In genomic region chr3:52433328-52434060, GRCh38 we compare ENCODE assay signal across 15 cellular contexts. TPM values are rescaled to one million over a fixed set of nuclear protein-coding genes. Genes with fewer than 3 reads are reported as not detected.
DNase-seq lines count a peak whose midpoint lies in the region; ATAC-seq, FAIRE-seq and TF ChIP-seq lines count a peak whose summit lies in the region.
"Had no signal": no experiment of that assay in that cellular context is flagged by ENCODE, and none has a peak within 500 bp of the region (broad histone marks: within the 10 kb centered on the region; RNA-seq: fewer than 3 reads in every experiment).

No MANE protein-coding gene starts in this region.

- TF ChIP-seq RAD21 in K562 (CRISPR knock-in tag; conservative IDR thresholded peaks at IDR 0.05 in 1 of 2, IDR thresholded peaks at IDR 0.05 in 1 of 2): no peak

- H3K9me1 ChIP-seq in K562 (ENCODE audit: control insufficient read depth, insufficient read depth, low read length): no peaks in the 10 kb centered on the region

- TF ChIP-seq EP300 in K562 (IDR thresholded peaks at IDR 0.05; ENCODE audit: low read length): no peak

- in situ Hi-C loops in K562 (cut with MboI): no loop called here

- no peaks in the 10 kb centered on the region for H3K9me3 ChIP-seq in K562 (replicated peaks; ENCODE audit: control insufficient read depth, insufficient read depth, low read depth, low read length)
- no peaks in the 10 kb centered on the region for H3K9me3 ChIP-seq in right cardiac atrium (ENCODE audit: control insufficient read depth, low read length)
- H3K9me3 ChIP-seq in skeletal muscle tissue (ENCODE audit: control insufficient read depth in 3 of 3, low read length in 3 of 3): no peaks in the 10 kb centered on the region

- no peaks in the 10 kb centered on the region for H3K79me2 ChIP-seq in K562 (ENCODE audit: control insufficient read depth, insufficient read depth, low read length)

- 33% methylated on average over 9 of the region's 10 CpGs for WGBS in K562 (ENCODE audit: insufficient coverage, low coverage, missing lambda C conversion rate)
- 58% methylated on average over 10 of the region's 10 CpGs for WGBS in right cardiac atrium

- ATAC-seq in K562 (peak; percentile 21; the same call in 1 of the 3 replicates), right cardiac atrium (peak in 1 of 2 donors; percentile 29), HG02759 (IDR thresholded peaks at IDR 0.05; ENCODE audit: unreplicated experiment) (no peak), HG03565 (IDR thresholded peaks at IDR 0.05; ENCODE audit: unreplicated experiment) (no peak)

- H3K36me3 ChIP-seq in K562 (ENCODE audit: control insufficient read depth, insufficient read depth, low read length) (no peaks in the 10 kb centered on the region), skeletal muscle tissue (ENCODE audit: control insufficient read depth in 3 of 3, insufficient read depth in 3 of 3, low read length in 3 of 3) (peaks cover 0 to 2% (median 0%) of the 10 kb centered on the region in 3 donors)

- H3K27me3 ChIP-seq in K562 (ENCODE audit: control insufficient read depth in 2 of 2, insufficient read depth in 2 of 2, low read length in 2 of 2) (no peaks in the 10 kb centered on the region; a peak in 1 of 5 replicates), right cardiac atrium (ENCODE audit: control insufficient read depth, insufficient read depth) (no peaks in the 10 kb centered on the region), skeletal muscle tissue (ENCODE audit: control insufficient read depth in 3 of 3, insufficient read depth in 3 of 3, low read length in 3 of 3) (no peaks in the 10 kb centered on the region)

- H4K20me1 ChIP-seq in K562 (replicated peaks; ENCODE audit: control insufficient read depth, insufficient read depth, low read length): no peaks in the 10 kb centered on the region; the same call in 1 of the 2 replicates

- DNase-seq in ELF-1 (ENCODE audit: low read depth, low spot score) (peak; percentile 46), K562 (ENCODE audit: extremely low read depth in 1 of 4, low spot score in 3 of 4) (no peak), right cardiac atrium (peak in 2 of 3 donors; percentile 55 to 71), NCI-H2196 treated with DMSO at 0.1 percent for 48 hours (lab: John Stamatoyannopoulos, UW; ENCODE audit: unreplicated experiment) (no peak), RKO (ENCODE audit: low spot score) (no peak)
- DNase-seq: activated naive CD4-positive, alpha-beta T cell treated with anti-CD3 and anti-CD28 coated beads, Interleukin-2, amount 50 U/mL, for 16 hours; KG1; NCI-H69; SHP77 treated with DMSO at 0.1 percent for 48 hours; stimulated activated CD4-positive, alpha-beta T cell treated with anti-CD3 and anti-CD28 coated beads, Interleukin-2, amount 100 ng/mL, for 24 hours had no signal

- H2AFZ ChIP-seq in K562 (ENCODE audit: low read depth, low read length): no peak overlapping the region

- no peak overlapping the region for H3K4me3 ChIP-seq in K562
- no peak overlapping the region for H3K4me3 ChIP-seq in right cardiac atrium (ENCODE audit: low read length)
- H3K4me3 ChIP-seq in skeletal muscle tissue (ENCODE audit: low read length in 3 of 3): no peak overlapping the region

- no peak for TF ChIP-seq CTCF in K562 (IDR thresholded peaks at IDR 0.05 in 2 of 3, conservative IDR thresholded peaks at IDR 0.05 in 1 of 3; ENCODE audit: insufficient read depth in 2 of 3, low read depth in 1 of 3, low read length in 3 of 3)

- POLR2A ChIA-PET in K562 (lab: Yijun Ruan, JAX): no interaction called here

- H3K4me1 ChIP-seq in K562 (replicated peaks in 1 of 2; ENCODE audit: control insufficient read depth in 2 of 2, insufficient read depth in 2 of 2, low read length in 2 of 2): peaks cover 0 to 17% of the 10 kb centered on the region in 2 experiments; a peak in 4 of 5 replicates
- H3K4me1 ChIP-seq in right cardiac atrium (ENCODE audit: control insufficient read depth, insufficient read depth, low read length): peaks cover 26% of the 10 kb centered on the region
- H3K4me1 ChIP-seq in skeletal muscle tissue (ENCODE audit: control insufficient read depth in 3 of 3, insufficient read depth in 3 of 3, low read length in 3 of 3): peaks cover 21 to 45% (median 28%) of the 10 kb centered on the region in 3 donors

- H3K27ac ChIP-seq in K562 (ENCODE audit: extremely low read depth, low read depth, low read length): no peak overlapping the region
- peak overlapping the region; percentile 10 for H3K27ac ChIP-seq in right cardiac atrium (ENCODE audit: low read length)
- peak overlapping the region; percentile 25 for H3K27ac ChIP-seq in skeletal muscle tissue (ENCODE audit: low read depth, low read length)
- H3K27ac ChIP-seq: C4-2B had no signal

- BruUV-seq in K562 (replicated peaks; lab: Mats Ljungman, UMichigan): no TSS peak

- TF ChIP-seq POLR2A in K562 (conservative IDR thresholded peaks at IDR 0.05): no peak

- FAIRE-seq in K562 (lab: Jason Lieb, UNC): no peak

- CTCF ChIA-PET in K562 (lab: Yijun Ruan, JAX; ENCODE audit: low intra/inter-chr PET ratio): no interaction called here

- H3K9ac ChIP-seq in K562 (ENCODE audit: insufficient read depth in 1 of 2, low read depth in 2 of 2, low read length in 2 of 2) (no peak overlapping the region; a peak in 1 of 4 replicates), skeletal muscle tissue (ENCODE audit: low read depth in 1 of 3, low read length in 3 of 3) (peak overlapping the region in 1 of 3 donors; percentile 40)

- intact Hi-C loops in K562 (cut with micrococcal nuclease): no loop called here
- intact Hi-C loops in right cardiac atrium (cut with DNase I): no loop called here

- H3K4me2 ChIP-seq in K562 (ENCODE audit: insufficient read depth, low read length): no peak overlapping the region

RNA-seq across cellular contexts. Expression of gene SEMA3G, which starts 11.4 kb away (rescaled TPM):
- 0.16 TPM in 1 of 2 replicates, not detected in the other for total RNA-seq in K562 (2011; cell fraction: chromatin; rRNA removed; ENCODE audit: low replicate concordance)
- total RNA-seq in K562 (2011; cell fraction: nucleolus; rRNA removed): 0.13 and 0.33 TPM in 2 replicates
- 0.29 TPM in 1 of 2 replicates, not detected in the other for total RNA-seq in K562 (2011; cell fraction: nucleoplasm; rRNA removed)
- total RNA-seq in K562 (2014; rRNA removed) (0.04 and 0.05 TPM in 2 replicates), K562 (2014; rRNA removed; fragmentation: Illumina TruSeq; extraction: Trizol) (not detected in 2 replicates), K562 (2015; rRNA removed; fragmentation: Illumina TruSeq; extraction: Trizol) (0.04 and 0.11 TPM in 2 replicates), K562 (2021) (0.07 TPM in 1 of 2 replicates, not detected in the other), right cardiac atrium (10 to 100 TPM in 1 of 4 donors, 1 to 10 TPM in 3; 4.7 to 13.1 (median 8.3) TPM), skeletal muscle tissue (4.7 TPM)
- polyA plus RNA-seq in K562 (2011; rRNA removed) (0.11 TPM in 1 of 2 replicates, not detected in the other), K562 (2014; fragmentation: Illumina TruSeq; extraction: Trizol) (0.04 TPM in 1 of 2 replicates, not detected in the other), K562 (2014; fragmentation: Nextera tagmentation; extraction: Ambion mirVana) (not detected), K562 (2014; rRNA removed) (not detected in 2 replicates), right cardiac atrium (11.2 TPM)
- 0.06 TPM in 1 of 2 replicates, not detected in the other for polyA plus RNA-seq in K562 (2011; cell fraction: cytosol; rRNA removed)
- polyA plus RNA-seq in K562 (2011; cell fraction: nucleus; rRNA removed): 0.10 and 0.23 TPM in 2 replicates
- 0.03 and 0.04 TPM in 2 replicates for polyA plus RNA-seq in K562 (2012)
- polyA minus RNA-seq in K562 (2011; rRNA and poly(A)+ RNA removed): not detected in 2 replicates
- not detected in 2 replicates for polyA minus RNA-seq in K562 (2011; cell fraction: cytosol; rRNA and poly(A)+ RNA removed)
- 0.13 and 0.22 TPM in 2 replicates for polyA minus RNA-seq in K562 (2011; cell fraction: nucleus; rRNA and poly(A)+ RNA removed)

RNA-seq across cellular contexts. Expression of gene TNNC1, which starts 20.3 kb away (rescaled TPM):
- 0.65 TPM in 1 of 2 replicates, not detected in the other for total RNA-seq in K562 (2011; cell fraction: chromatin; rRNA removed; ENCODE audit: low replicate concordance)
- 1.0 and 1.3 TPM in 2 replicates for total RNA-seq in K562 (2011; cell fraction: nucleolus; rRNA removed)
- 2.7 TPM in 1 of 2 replicates, not detected in the other for total RNA-seq in K562 (2011; cell fraction: nucleoplasm; rRNA removed)
- total RNA-seq in K562 (2014; rRNA removed) (0.53 TPM in 1 of 2 replicates, not detected in the other), K562 (2014; rRNA removed; fragmentation: Illumina TruSeq; extraction: Trizol) (not detected in 2 replicates), K562 (2015; rRNA removed; fragmentation: Illumina TruSeq; extraction: Trizol) (not detected in 2 replicates), K562 (2021) (0.47 TPM in 1 of 2 replicates, not detected in the other), right cardiac atrium (1,000 to 10,000 TPM; 2,349 to 3,477 (median 2,851) TPM), skeletal muscle tissue (461 TPM)
- polyA plus RNA-seq in K562 (2011; rRNA removed) (0.42 and 1.1 TPM in 2 replicates), K562 (2014; fragmentation: Illumina TruSeq; extraction: Trizol) (0.85 TPM in 1 of 2 replicates, not detected in the other), K562 (2014; fragmentation: Nextera tagmentation; extraction: Ambion mirVana) (under 1 TPM; 0.08 to 0.27 TPM), K562 (2014; rRNA removed) (0.78 TPM in 1 of 2 replicates, not detected in the other), right cardiac atrium (6,305 TPM)
- polyA plus RNA-seq in K562 (2011; cell fraction: cytosol; rRNA removed): 0.60 and 1.6 TPM in 2 replicates
- 3.3 and 6.2 TPM in 2 replicates for polyA plus RNA-seq in K562 (2011; cell fraction: nucleus; rRNA removed)
- polyA plus RNA-seq in K562 (2012): 0.12 and 0.65 TPM in 2 replicates
- polyA minus RNA-seq in K562 (2011; rRNA and poly(A)+ RNA removed): 0.42 and 1.4 TPM in 2 replicates
- polyA minus RNA-seq in K562 (2011; cell fraction: cytosol; rRNA and poly(A)+ RNA removed): not detected in 2 replicates
- polyA minus RNA-seq in K562 (2011; cell fraction: nucleus; rRNA and poly(A)+ RNA removed): 0.44 TPM in 1 of 2 replicates, not detected in the other
- total RNA-seq: lung microvascular endothelial cell had no signal

RNA-seq across cellular contexts. Expression of gene NISCH, which starts 21.9 kb away (rescaled TPM):
- total RNA-seq in K562 (2011; cell fraction: chromatin; rRNA removed; ENCODE audit: low replicate concordance): 205 and 431 TPM in 2 replicates
- 200 and 220 TPM in 2 replicates for total RNA-seq in K562 (2011; cell fraction: nucleolus; rRNA removed)
- 158 and 172 TPM in 2 replicates for total RNA-seq in K562 (2011; cell fraction: nucleoplasm; rRNA removed)
- total RNA-seq in K562 (2014; rRNA removed) (27.9 and 35.9 TPM in 2 replicates), K562 (2014; rRNA removed; fragmentation: Illumina TruSeq; extraction: Trizol) (13.9 and 16.1 TPM in 2 replicates), K562 (2015; rRNA removed; fragmentation: Illumina TruSeq; extraction: Trizol) (20.7 and 22.2 TPM in 2 replicates), K562 (2021) (36.9 and 43.5 TPM in 2 replicates), right cardiac atrium (10 to 100 TPM; 48.6 to 59.2 (median 53.0) TPM), skeletal muscle tissue (43.3 TPM)
- polyA plus RNA-seq in K562 (2011; rRNA removed) (34.6 and 52.5 TPM in 2 replicates), K562 (2014; fragmentation: Illumina TruSeq; extraction: Trizol) (23.4 and 28.3 TPM in 2 replicates), K562 (2014; fragmentation: Nextera tagmentation; extraction: Ambion mirVana) (under 1 TPM; 0.44 to 0.80 TPM), K562 (2014; rRNA removed) (37.5 and 42.4 TPM in 2 replicates), right cardiac atrium (31.2 TPM)
- polyA plus RNA-seq in K562 (2011; cell fraction: cytosol; rRNA removed): 31.2 and 33.2 TPM in 2 replicates
- polyA plus RNA-seq in K562 (2011; cell fraction: nucleus; rRNA removed): 303 and 415 TPM in 2 replicates
- 28.8 and 58.0 TPM in 2 replicates for polyA plus RNA-seq in K562 (2012)
- 35.4 and 47.8 TPM in 2 replicates for polyA minus RNA-seq in K562 (2011; rRNA and poly(A)+ RNA removed)
- polyA minus RNA-seq in K562 (2011; cell fraction: cytosol; rRNA and poly(A)+ RNA removed): 23.4 and 31.6 TPM in 2 replicates
- polyA minus RNA-seq in K562 (2011; cell fraction: nucleus; rRNA and poly(A)+ RNA removed): 68.9 and 75.8 TPM in 2 replicates

RNA-seq across cellular contexts. Expression of gene PHF7, which starts 23.0 kb away (rescaled TPM):
- total RNA-seq in K562 (2011; cell fraction: chromatin; rRNA removed; ENCODE audit: low replicate concordance): 31.9 and 35.6 TPM in 2 replicates
- 25.5 and 28.0 TPM in 2 replicates for total RNA-seq in K562 (2011; cell fraction: nucleolus; rRNA removed)
- 20.6 and 25.9 TPM in 2 replicates for total RNA-seq in K562 (2011; cell fraction: nucleoplasm; rRNA removed)
- 16.8 and 21.5 TPM in 2 replicates for total RNA-seq in K562 (2014; rRNA removed)
- 12.7 and 18.0 TPM in 2 replicates for total RNA-seq in K562 (2014; rRNA removed; fragmentation: Illumina TruSeq; extraction: Trizol)
- total RNA-seq in K562 (2015; rRNA removed; fragmentation: Illumina TruSeq; extraction: Trizol): 19.0 and 20.2 TPM in 2 replicates
- 16.7 and 19.5 TPM in 2 replicates for total RNA-seq in K562 (2021)
- polyA plus RNA-seq in K562 (2011; rRNA removed): 27.5 and 28.3 TPM in 2 replicates
- 10.7 and 16.3 TPM in 2 replicates for polyA plus RNA-seq in K562 (2011; cell fraction: cytosol; rRNA removed)
- 33.0 and 39.3 TPM in 2 replicates for polyA plus RNA-seq in K562 (2011; cell fraction: nucleus; rRNA removed)
- polyA plus RNA-seq in K562 (2012): 14.0 and 20.6 TPM in 2 replicates
- 18.3 and 18.4 TPM in 2 replicates for polyA plus RNA-seq in K562 (2014; fragmentation: Illumina TruSeq; extraction: Trizol)
- 1 to 10 TPM; 2.4 to 4.1 TPM for polyA plus RNA-seq in K562 (2014; fragmentation: Nextera tagmentation; extraction: Ambion mirVana)
- polyA plus RNA-seq in K562 (2014; rRNA removed): 28.7 and 29.1 TPM in 2 replicates
- 17.5 and 19.1 TPM in 2 replicates for polyA minus RNA-seq in K562 (2011; rRNA and poly(A)+ RNA removed)
- 7.0 and 9.6 TPM in 2 replicates for polyA minus RNA-seq in K562 (2011; cell fraction: cytosol; rRNA and poly(A)+ RNA removed)
- polyA minus RNA-seq in K562 (2011; cell fraction: nucleus; rRNA and poly(A)+ RNA removed): 13.9 and 14.5 TPM in 2 replicates
- total RNA-seq in right cardiac atrium: 10 to 100 TPM; 15.9 to 28.5 (median 18.3) TPM
- polyA plus RNA-seq in right cardiac atrium: 10.9 TPM
- total RNA-seq in skeletal muscle tissue: 5.2 TPM

RNA-seq across cellular contexts. Expression of gene BAP1, which starts 23.7 kb away (rescaled TPM):
- 67.6 and 158 TPM in 2 replicates for total RNA-seq in K562 (2011; cell fraction: chromatin; rRNA removed; ENCODE audit: low replicate concordance)
- 94.0 and 97.9 TPM in 2 replicates for total RNA-seq in K562 (2011; cell fraction: nucleolus; rRNA removed)
- total RNA-seq in K562 (2011; cell fraction: nucleoplasm; rRNA removed): 61.2 and 63.2 TPM in 2 replicates
- total RNA-seq in K562 (2014; rRNA removed) (60.4 and 69.1 TPM in 2 replicates), K562 (2014; rRNA removed; fragmentation: Illumina TruSeq; extraction: Trizol) (21.6 and 25.8 TPM in 2 replicates), K562 (2015; rRNA removed; fragmentation: Illumina TruSeq; extraction: Trizol) (35.4 and 37.5 TPM in 2 replicates), K562 (2021) (64.9 and 66.6 TPM in 2 replicates), right cardiac atrium (10 to 100 TPM; 48.4 to 59.1 (median 55.9) TPM), skeletal muscle tissue (60.0 TPM)
- polyA plus RNA-seq in K562 (2011; rRNA removed) (51.8 and 56.1 TPM in 2 replicates), K562 (2014; fragmentation: Illumina TruSeq; extraction: Trizol) (37.5 and 48.7 TPM in 2 replicates), K562 (2014; fragmentation: Nextera tagmentation; extraction: Ambion mirVana) (1 to 10 TPM; 3.4 to 5.4 TPM), K562 (2014; rRNA removed) (42.5 and 47.8 TPM in 2 replicates), right cardiac atrium (43.0 TPM)
- polyA plus RNA-seq in K562 (2011; cell fraction: cytosol; rRNA removed): 55.1 and 78.1 TPM in 2 replicates
- 152 and 164 TPM in 2 replicates for polyA plus RNA-seq in K562 (2011; cell fraction: nucleus; rRNA removed)
- 55.2 and 58.8 TPM in 2 replicates for polyA plus RNA-seq in K562 (2012)
- polyA minus RNA-seq in K562 (2011; rRNA and poly(A)+ RNA removed): 34.0 and 46.9 TPM in 2 replicates
- polyA minus RNA-seq in K562 (2011; cell fraction: cytosol; rRNA and poly(A)+ RNA removed): 28.6 and 32.7 TPM in 2 replicates
- 43.1 and 47.4 TPM in 2 replicates for polyA minus RNA-seq in K562 (2011; cell fraction: nucleus; rRNA and poly(A)+ RNA removed)

Comparison
In these comparisons a context has a peak if more than half of its experiments do, and no peak if none do; other contexts are left out.
1. DNase-seq: peak in ELF-1 (single experiment) and right cardiac atrium (2 of 3); none in K562 (0 of 4), NCI-H2196 treated with DMSO at 0.1 percent for 48 hours (single experiment) and RKO (single experiment).
2. RNA of gene TNNC1, which starts 20.3 kb away (total RNA-seq): 2,349 to 3,477 TPM in right cardiac atrium and 461 TPM in skeletal muscle tissue (single experiment); 0.47 to 2.7 TPM in K562; every median in the first group is over 100 times any median in the second.